Comparison of ENCODE assay signal across 13 cellular contexts in genomic region chrX:79325263-79325958, GRCh38. TPM values are rescaled to one million over a fixed set of nuclear protein-coding genes. Genes with fewer than 3 reads are reported as not detected.
DNase-seq lines count a peak whose midpoint lies in the region; ATAC-seq, FAIRE-seq and TF ChIP-seq lines count a peak whose summit lies in the region.
"Had no signal": no experiment of that assay in that cellular context is flagged by ENCODE, and none has a peak within 500 bp of the region (broad histone marks: within the 10 kb centered on the region; RNA-seq: fewer than 3 reads in every experiment).

No MANE protein-coding gene starts in this region.

- H3K36me3 ChIP-seq in H1 (ENCODE audit: control insufficient read depth in 2 of 4, insufficient read depth in 4 of 4, low read length in 3 of 4) (no peaks in the 10 kb centered on the region), thyroid gland (no peaks in the 10 kb centered on the region)

- H2BK120ac ChIP-seq in H1 (replicated peaks; ENCODE audit: low read depth, low read length) = no peak overlapping the region

- intact Hi-C loops in thyroid gland (cut with DNase I) = no loop called here

- H2BK12ac ChIP-seq in H1 (ENCODE audit: low read depth, low read length) = no peak overlapping the region

- no peak overlapping the region for H4K5ac ChIP-seq in H1 (ENCODE audit: insufficient read length, low read depth, low read length)

- H3K9me3 ChIP-seq in H1 (ENCODE audit: insufficient read depth in 2 of 2, low read depth in 1 of 2, low read length in 1 of 2) (no peaks in the 10 kb centered on the region), thyroid gland (no peaks in the 10 kb centered on the region)

- no peak for TF ChIP-seq RAD21 in H1 (IDR thresholded peaks at IDR 0.05 in 1 of 2, conservative IDR thresholded peaks at IDR 0.05 in 1 of 2; ENCODE audit: low read depth in 2 of 2, low read length in 2 of 2)

- H3K79me2 ChIP-seq in H1 (ENCODE audit: control insufficient read depth in 1 of 2, insufficient read depth in 2 of 2, low read length in 2 of 2) = no peaks in the 10 kb centered on the region

- H3K27me3 ChIP-seq in H1 (replicated peaks in 1 of 4; ENCODE audit: control insufficient read depth in 3 of 4, extremely low read depth in 1 of 4, insufficient read depth in 3 of 4, low read length in 3 of 4) (no peaks in the 10 kb centered on the region), thyroid gland (no peaks in the 10 kb centered on the region)

- WGBS in H1 (ENCODE audit: extremely low coverage in 1 of 2, insufficient coverage in 1 of 2, insufficient read length in 1 of 2, insufficient replicate concordance in 2 of 2, low coverage in 1 of 2, low lambda C conversion rate in 2 of 2, missing lambda C conversion rate in 1 of 2), 2 experiments = 72% methylated on average over 6 of the region's 8 CpGs; no CpG with 5 or more reads in 1 of the 2 experiments
- WGBS in thyroid gland, 2 donors = 67 to 94% methylated on average over 3 of the region's 8 CpGs

- TF ChIP-seq CTCF in H1 (IDR thresholded peaks at IDR 0.05; ENCODE audit: control extremely low read depth in 1 of 3, insufficient read depth in 1 of 3, low read depth in 1 of 3, low read length in 3 of 3) = no peak
- TF ChIP-seq CTCF in thyroid gland (IDR thresholded peaks at IDR 0.05) = no peak

- no peak for FAIRE-seq in H1 (lab: Jason Lieb, UNC)

- no peaks in the 10 kb centered on the region for H3K27me3 Mint-ChIP-seq in stimulated activated naive CD8-positive, alpha-beta T cell treated with anti-CD3 and anti-CD28 coated beads, Interleukin-15, Interleukin-2, amounts not matched to agents 100 ng/mL and 50 ng/mL, for 24 hours
- no peaks in the 10 kb centered on the region for H3K27me3 Mint-ChIP-seq in activated CD8-positive, alpha-beta T cell treated with anti-CD3 and anti-CD28 coated beads, Interleukin-2, amount 10 ng/mL, durations not matched to agents 7 days and 5 days (ENCODE audit: low read depth)

- H3K4me3 ChIP-seq in H1 (ENCODE audit: extremely low read depth in 1 of 4, insufficient read depth in 2 of 4, low read depth in 3 of 4, low read length in 4 of 4) (no peak overlapping the region), thyroid gland (replicated peaks in 1 of 3) (no peak overlapping the region)
- H3K4me3 ChIP-seq: GM23248 had no signal

- no peak overlapping the region for H3K23ac ChIP-seq in H1 (ENCODE audit: insufficient read length)

- H2BK5ac ChIP-seq in H1 (ENCODE audit: low read depth, low read length) = no peak overlapping the region

- no peaks in the 10 kb centered on the region for H4K20me1 ChIP-seq in H1 (replicated peaks in 1 of 2; ENCODE audit: control insufficient read depth in 1 of 2, insufficient read depth in 2 of 2, low read length in 2 of 2)

- no peak overlapping the region for H4K91ac ChIP-seq in H1 (replicated peaks; ENCODE audit: insufficient read length, low read length)

- TF ChIP-seq EP300 in H1 (IDR thresholded peaks at IDR 0.05; ENCODE audit: borderline replicate concordance in 1 of 2, low read depth in 2 of 2, low read length in 2 of 2) = no peak

- H3K56ac ChIP-seq in H1 (replicated peaks; ENCODE audit: insufficient read length, low read depth, low read length) = no peak overlapping the region

- no peak overlapping the region for H3K14ac ChIP-seq in H1 (ENCODE audit: insufficient read length)

- H3K27ac ChIP-seq in H1 (ENCODE audit: low read depth, low read length) (no peak overlapping the region), thyroid gland (no peak overlapping the region)
- H3K27ac ChIP-seq: GM23248 had no signal

- H2BK20ac ChIP-seq in H1 (ENCODE audit: low read length) = no peak overlapping the region

- no peak overlapping the region for H2AK5ac ChIP-seq in H1 (ENCODE audit: low read depth, low read length)

- no peak overlapping the region; a peak in 1 of 4 replicates for H3K4me2 ChIP-seq in H1 (ENCODE audit: insufficient read depth in 1 of 2, low read depth in 2 of 2, low read length in 2 of 2)

- no peak overlapping the region for H3K4ac ChIP-seq in H1 (replicated peaks; ENCODE audit: insufficient read length, low read depth, low read length)

- DNase-seq in stimulated activated naive CD8-positive, alpha-beta T cell treated with anti-CD3 and anti-CD28 coated beads, Interleukin-15, Interleukin-2, amounts not matched to agents 100 U/mL and 50 U/mL, for 24 hours = no peak
- DNase-seq in activated CD8-positive, alpha-beta T cell treated with anti-CD3 and anti-CD28 coated beads, Interleukin-2, amount 10 ng/mL, durations not matched to agents 7 days and 5 days = peak; percentile 41
- DNase-seq in H1 (ENCODE audit: low read depth in 1 of 2, low spot score in 2 of 2) (no peak), inferior parietal cortex (ENCODE audit: extremely low spot score) (no peak), thyroid gland (no peak), RKO (ENCODE audit: low spot score) (no peak)
- DNase-seq: GF-D8, GM23248, KG1, Right ventricle myocardium superior had no signal

- no peak overlapping the region for H3K9ac ChIP-seq in H1 (replicated peaks in 1 of 4; ENCODE audit: extremely low read depth in 1 of 4, low read depth in 3 of 4, low read length in 3 of 4)
- H3K9ac ChIP-seq: GM23248 had no signal

- H3K4me1 Mint-ChIP-seq in stimulated activated naive CD8-positive, alpha-beta T cell treated with anti-CD3 and anti-CD28 coated beads, Interleukin-15, Interleukin-2, amounts not matched to agents 100 ng/mL and 50 ng/mL, for 24 hours (ENCODE audit: low read depth) = no peaks in the 10 kb centered on the region
- H3K4me1 Mint-ChIP-seq in activated CD8-positive, alpha-beta T cell treated with anti-CD3 and anti-CD28 coated beads, Interleukin-2, amount 10 ng/mL, durations not matched to agents 7 days and 5 days (ENCODE audit: low read depth) = peaks cover 7% of the 10 kb centered on the region
- H3K4me1 Mint-ChIP-seq: nephron had no signal

- no peaks in the 10 kb centered on the region for H3K23me2 ChIP-seq in H1 (ENCODE audit: low read depth, low read length)

- no peak overlapping the region for H4K8ac ChIP-seq in H1 (ENCODE audit: extremely low read depth, insufficient read depth, low read length)

- H3K9me3 Mint-ChIP-seq in stimulated activated naive CD8-positive, alpha-beta T cell treated with anti-CD3 and anti-CD28 coated beads, Interleukin-15, Interleukin-2, amounts not matched to agents 100 ng/mL and 50 ng/mL, for 24 hours = no peaks in the 10 kb centered on the region
- no peaks in the 10 kb centered on the region for H3K9me3 Mint-ChIP-seq in activated CD8-positive, alpha-beta T cell treated with anti-CD3 and anti-CD28 coated beads, Interleukin-2, amount 10 ng/mL, durations not matched to agents 7 days and 5 days (ENCODE audit: insufficient read depth)
- H3K9me3 Mint-ChIP-seq: nephron had no signal

- H3K4me3 Mint-ChIP-seq in stimulated activated naive CD8-positive, alpha-beta T cell treated with anti-CD3 and anti-CD28 coated beads, Interleukin-15, Interleukin-2, amounts not matched to agents 100 ng/mL and 50 ng/mL, for 24 hours = peak overlapping the region; percentile 45
- peak overlapping the region; percentile 43 for H3K4me3 Mint-ChIP-seq in activated CD8-positive, alpha-beta T cell treated with anti-CD3 and anti-CD28 coated beads, Interleukin-2, amount 10 ng/mL, durations not matched to agents 7 days and 5 days
- H3K4me3 Mint-ChIP-seq: nephron had no signal

- no peaks in the 10 kb centered on the region for H3K79me1 ChIP-seq in H1 (ENCODE audit: low read depth, low read length)

- no peaks in the 10 kb centered on the region for H3K4me1 ChIP-seq in H1 (replicated peaks in 1 of 4; ENCODE audit: control insufficient read depth in 3 of 4, insufficient read depth in 4 of 4, low read length in 3 of 4)
- H3K4me1 ChIP-seq in thyroid gland = no peaks in the 10 kb centered on the region

- POLR2A ChIA-PET in activated CD8-positive, alpha-beta T cell treated with anti-CD3 and anti-CD28 coated beads, Interleukin-2, amount 10 ng/mL, durations not matched to agents 7 days and 5 days (lab: Charles Lee) = no interaction called here
- POLR2A ChIA-PET in H1 (lab: Charles Lee; ENCODE audit: partially characterized antibody) = no interaction called here

- peak overlapping the region; percentile 70; the same call in 1 of the 2 replicates for H2AFZ ChIP-seq in H1 (ENCODE audit: low read length)
- H2AFZ ChIP-seq: GM23248 had no signal

- no peak overlapping the region for H3K27ac Mint-ChIP-seq in stimulated activated naive CD8-positive, alpha-beta T cell treated with anti-CD3 and anti-CD28 coated beads, Interleukin-15, Interleukin-2, amounts not matched to agents 100 ng/mL and 50 ng/mL, for 24 hours
- H3K27ac Mint-ChIP-seq in activated CD8-positive, alpha-beta T cell treated with anti-CD3 and anti-CD28 coated beads, Interleukin-2, amount 10 ng/mL, durations not matched to agents 7 days and 5 days = no peak overlapping the region
- H3K27ac Mint-ChIP-seq: nephron had no signal

- CTCF ChIA-PET in activated CD8-positive, alpha-beta T cell treated with anti-CD3 and anti-CD28 coated beads, Interleukin-2, amount 10 ng/mL, durations not matched to agents 7 days and 5 days (lab: Charles Lee) = no interaction called here
- CTCF ChIA-PET in H1 (lab: Charles Lee; ENCODE audit: partially characterized antibody) = interaction anchor here (0.9 kb wide), 1 partner anchor 9 kb away, joined by 4 read pairs; no protein-coding TSS in a partner anchor

- no peaks in the 10 kb centered on the region for H3K36me3 Mint-ChIP-seq in stimulated activated naive CD8-positive, alpha-beta T cell treated with anti-CD3 and anti-CD28 coated beads, Interleukin-15, Interleukin-2, amounts not matched to agents 100 ng/mL and 50 ng/mL, for 24 hours (ENCODE audit: low read depth)
- H3K36me3 Mint-ChIP-seq in activated CD8-positive, alpha-beta T cell treated with anti-CD3 and anti-CD28 coated beads, Interleukin-2, amount 10 ng/mL, durations not matched to agents 7 days and 5 days (ENCODE audit: low read depth) = no peaks in the 10 kb centered on the region

- TF ChIP-seq POLR2A in H1 (IDR thresholded peaks at IDR 0.05; ENCODE audit: control extremely low read depth in 1 of 2, low read depth in 2 of 2, low read length in 2 of 2) (no peak), thyroid gland (IDR thresholded peaks at IDR 0.05) (no peak)

- no peak overlapping the region; the same call in 1 of the 2 replicates for H3K18ac ChIP-seq in H1 (ENCODE audit: extremely low read depth, low read length)

- no peak for ATAC-seq in stimulated activated naive CD8-positive, alpha-beta T cell treated with anti-CD3 and anti-CD28 coated beads, Interleukin-15, Interleukin-2, amounts not matched to agents 100 U/mL and 50 U/mL, for 24 hours
- ATAC-seq in activated CD8-positive, alpha-beta T cell treated with anti-CD3 and anti-CD28 coated beads, Interleukin-2, amount 10 ng/mL, durations not matched to agents 7 days and 5 days = peak; percentile 30
- ATAC-seq in HG02610 (IDR thresholded peaks at IDR 0.05; ENCODE audit: unreplicated experiment) = no peak

- H2BK15ac ChIP-seq in H1 (ENCODE audit: low read length) = no peak overlapping the region

RNA-seq across cellular contexts. Expression of gene ITM2A, which starts 41.7 kb away (rescaled TPM):
- total RNA-seq in activated CD8-positive, alpha-beta T cell treated with anti-CD3 and anti-CD28 coated beads, Interleukin-2, amount 10 ng/mL, durations not matched to agents 7 days and 5 days = 10 to 100 TPM; 74.3 to 75.9 TPM
- 34.9 and 35.7 TPM in 2 replicates for total RNA-seq in H1 (2021; fragmentation: NEBNext Ultra II Directional; extraction: Animal tissue kit (Norgen Biotek cat#: 25700))
- 32.3 and 52.0 TPM in 2 replicates for polyA plus RNA-seq in H1 (2011; rRNA removed)
- polyA plus RNA-seq in H1 (2011; cell fraction: cytosol; rRNA removed) = 35.9 TPM
- 24.2 TPM for polyA plus RNA-seq in H1 (2011; cell fraction: nucleus; rRNA removed)
- 37.8 to 49.2 TPM (median 41.7 TPM) in 4 replicates for polyA plus RNA-seq in H1 (2012, experiment 1 of 2)
- polyA plus RNA-seq in H1 (2012, experiment 2 of 2) = 11.4 TPM
- polyA plus RNA-seq in H1 (2013, experiment 1 of 2) = 77.4 TPM
- polyA plus RNA-seq in H1 (2013, experiment 2 of 2) = 76.9 TPM
- polyA minus RNA-seq in H1 (2011; rRNA and poly(A)+ RNA removed) = 44.9 and 62.2 TPM in 2 replicates
- polyA minus RNA-seq in H1 (2011; cell fraction: cytosol; rRNA and poly(A)+ RNA removed) = 40.1 TPM
- 14.0 TPM for polyA minus RNA-seq in H1 (2011; cell fraction: nucleus; rRNA and poly(A)+ RNA removed)
- total RNA-seq in thyroid gland = 10 to 100 TPM; 53.9 to 91.0 (median 80.2) TPM
- total RNA-seq: GM23248 had no signal
- polyA plus RNA-seq: GM23248 had no signal
